ENCODE assay signal across 26 cellular contexts in the genomic region with DNA sequence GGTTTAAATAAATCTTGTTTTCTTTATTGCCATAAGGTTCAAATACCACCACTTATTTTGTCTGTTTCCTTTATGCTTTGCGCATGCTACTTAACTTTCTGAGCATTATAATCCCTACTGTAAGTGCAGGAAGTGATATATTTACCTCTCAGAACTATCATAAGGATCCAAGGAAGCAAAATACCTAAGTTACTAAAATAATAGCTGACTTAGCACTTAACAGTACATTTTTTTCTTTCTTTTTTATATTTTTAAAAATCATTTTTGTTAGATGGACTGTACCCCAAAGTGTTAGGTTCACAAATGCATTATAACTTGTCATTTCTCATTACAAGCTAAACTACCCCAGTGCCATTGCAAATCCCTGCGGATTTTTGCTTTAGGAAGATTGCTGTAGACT.
"Had no signal": no experiment of that assay in that cellular context is flagged by ENCODE, and none has a peak within 500 bp of the region (broad histone marks: within the 10 kb centered on the region; RNA-seq: fewer than 3 reads in every experiment).

No MANE protein-coding gene starts in this region.

- H3K9me3 ChIP-seq: SK-N-SH had no signal

- H3K4me2 ChIP-seq: KMS-11, SK-N-SH had no signal

- H3K27ac ChIP-seq: HL-60, KMS-11 had no signal

- H3K9ac ChIP-seq: KMS-11, SK-N-SH had no signal

- H3K4me3 Mint-ChIP-seq: T-cell had no signal

- H3K4me1 Mint-ChIP-seq: T-cell had no signal

- ATAC-seq: T-cell had no signal

- FAIRE-seq: HTR-8/SVneo, RCC 7860 had no signal

- H3K36me3 Mint-ChIP-seq: T-cell had no signal

- H3K27ac Mint-ChIP-seq: T-cell had no signal

- H3K27me3 Mint-ChIP-seq: T-cell had no signal

- DNase-seq: Kasumi-1, MM.1S, MV-4-11, NCI-H1048, NCI-H1105, NCI-H1417, NCI-H146, NCI-H1694 treated with DMSO at 0.1 percent for 48 hours, NCI-H2029, NCI-H2081 treated with DMSO at 0.1 percent for 48 hours, NCI-H2171, NCI-H226, NCI-H446, NCI-H510A, NCI-H524 treated with DMSO at 0.1 percent for 48 hours, NCI-H69, NCI-H774, Right ventricle myocardium superior, RPMI8226, SK-N-SH, SW 1271, T-cell had no signal
